ENCODE assay signal across 8 cellular contexts in genomic region chr17:77494664-77495435, GRCh38.
A peak's percentile ranks its signal among the peaks of the same experiment; 100 is the strongest.
DNase-seq lines count a peak whose midpoint lies in the region; ATAC-seq and TF ChIP-seq lines count a peak whose summit lies in the region.

No MANE protein-coding gene starts in this region.

- peak overlapping the region; percentile 40 for H2AK5ac ChIP-seq in neuronal stem cell (ENCODE audit: low read depth, low read length)

- peaks cover 10% of the 10 kb centered on the region for H3K79me1 ChIP-seq in neuronal stem cell (ENCODE audit: low read depth, low read length)

- intact Hi-C loops in Panc1 (cut with micrococcal nuclease; ENCODE audit: unreplicated experiment) = loop anchor here (2.0 to 10.0 kb wide), 2 partner anchors 70 to 164 kb away; no protein-coding TSS in a partner anchor

- peak overlapping the region; percentile 26 for H3K9ac ChIP-seq in neuronal stem cell (ENCODE audit: low read depth, low read length, poor library complexity)

- TF ChIP-seq CTCF in Panc1 (IDR thresholded peaks at IDR 0.05) = peak; percentile 97
- TF ChIP-seq CTCF in fibroblast of pulmonary artery (IDR thresholded peaks at IDR 0.05; ENCODE audit: low read length, missing control alignments) = peak; percentile 90

- H3K9me3 ChIP-seq in Panc1 (ENCODE audit: control insufficient read depth, insufficient read depth, low read depth, low read length) (no peaks in the 10 kb centered on the region), neuronal stem cell (replicated peaks in 1 of 2; ENCODE audit: control insufficient read depth in 2 of 2, insufficient read depth in 1 of 2, low read depth in 1 of 2, low read length in 2 of 2) (peaks cover 0 to 2% of the 10 kb centered on the region in 2 donors)

- no TSS peak for BruUV-seq in Panc1 (replicated peaks; lab: Mats Ljungman, UMichigan)

- H4K8ac ChIP-seq in neuronal stem cell (ENCODE audit: low read depth, low read length) = peak overlapping the region; percentile 7

- CTCF ChIA-PET in Panc1 (lab: Charles Lee) = interaction anchor here (0.5 to 1.2 kb wide), 2 partner anchors 65 to 163 kb away, joined by 3 to 4 read pairs; no protein-coding TSS in a partner anchor

- H2BK120ac ChIP-seq in neuronal stem cell (ENCODE audit: low read depth, low read length) = no peak overlapping the region

- no peak overlapping the region for H2BK5ac ChIP-seq in neuronal stem cell (ENCODE audit: low read length)

- H4K91ac ChIP-seq in neuronal stem cell (ENCODE audit: low read depth, low read length, poor library complexity) = no peak overlapping the region

- H3K27ac ChIP-seq in Panc1 (ENCODE audit: low read length) (no peak overlapping the region; the same call in 1 of the 2 replicates), neuronal stem cell (replicated peaks; ENCODE audit: low read length) (peak overlapping the region; percentile 35)

- H3K14ac ChIP-seq in neuronal stem cell (ENCODE audit: low read length) = no peak overlapping the region

- POLR2A ChIA-PET in Panc1 (lab: Charles Lee) = no interaction called here

- no peak overlapping the region for H2AFZ ChIP-seq in neuronal stem cell (ENCODE audit: low read length)

- H2BK12ac ChIP-seq in neuronal stem cell (ENCODE audit: low read length) = peak overlapping the region; percentile 46

- H3K4me3 ChIP-seq in Panc1 (ENCODE audit: low read depth in 2 of 2, low read length in 2 of 2) (no peak overlapping the region), fibroblast of pulmonary artery (replicated peaks; ENCODE audit: low read depth, low read length) (no peak overlapping the region), neuronal stem cell (ENCODE audit: low read length in 2 of 2) (no peak overlapping the region)

- no peak overlapping the region for H3K4me2 ChIP-seq in neuronal stem cell (ENCODE audit: insufficient read depth, low read length, poor library complexity, severe bottlenecking)

- ATAC-seq in Panc1 = peak; percentile 79
- ATAC-seq in GM18873 (IDR thresholded peaks at IDR 0.05; ENCODE audit: low FRiP score, unreplicated experiment) = no peak

- peak overlapping the region; percentile 46 for H3K18ac ChIP-seq in neuronal stem cell (ENCODE audit: low read length)

- no peak overlapping the region for H2BK15ac ChIP-seq in neuronal stem cell (ENCODE audit: low read length)

- H3K36me3 ChIP-seq in Panc1 (ENCODE audit: control insufficient read depth, insufficient read depth, low read length) (peaks cover 29% of the 10 kb centered on the region), neuronal stem cell (replicated peaks in 1 of 2; ENCODE audit: control insufficient read depth in 2 of 2, insufficient read depth in 2 of 2, low read length in 2 of 2) (peaks cover 56 to 90% of the 10 kb centered on the region in 2 donors)

- H3K23ac ChIP-seq in neuronal stem cell (ENCODE audit: low read depth, low read length, poor library complexity) = peak overlapping the region; percentile 9

- H3K27me3 ChIP-seq in Panc1 (ENCODE audit: control insufficient read depth, insufficient read depth, low read length) = no peaks in the 10 kb centered on the region
- no peaks in the 10 kb centered on the region for H3K27me3 ChIP-seq in neuronal stem cell (ENCODE audit: control insufficient read depth in 3 of 3, insufficient read depth in 3 of 3, low read depth in 1 of 3, low read length in 3 of 3)

- in situ Hi-C loops in Panc1 (cut with HindIII; ENCODE audit: low pct_unique_long_range_greater_than_20kb, low sequenced_read_pairs) = no loop called here

- WGBS in neuronal stem cell (ENCODE audit: extremely low coverage in 2 of 2, insufficient read length in 2 of 2, insufficient replicate concordance in 1 of 2), 2 donors = no CpG with 5 or more reads among the region's 18 CpGs

- H3K4me1 ChIP-seq in Panc1 (ENCODE audit: control insufficient read depth, insufficient read depth, low read length) = peaks cover 9% of the 10 kb centered on the region
- H3K4me1 ChIP-seq in neuronal stem cell (ENCODE audit: control insufficient read depth in 2 of 2, insufficient read depth in 1 of 2, low read depth in 1 of 2, low read length in 2 of 2) = peaks cover 2 to 7% of the 10 kb centered on the region in 2 donors

- DNase-seq in DMS53 treated with DMSO at 0.1 percent for 48 hours (lab: John Stamatoyannopoulos, UW; ENCODE audit: unreplicated experiment) (peak; percentile 13), HK-2 (ENCODE audit: unreplicated experiment) (peak; percentile 80), Panc1 (ENCODE audit: low read depth, low spot score) (peak; percentile 50), activated T-helper 1 cell treated with Interleukin-2 at 50 U/mL for 16 hours (ENCODE audit: low read depth) (peak; percentile 59), fibroblast of pulmonary artery (ENCODE audit: low read depth) (peak; percentile 79), neuronal stem cell (ENCODE audit: low spot score) (peak; percentile 69), superior temporal gyrus (ENCODE audit: extremely low spot score) (peak; percentile 82)

- no peak overlapping the region for H3K4ac ChIP-seq in neuronal stem cell (ENCODE audit: low read length)

Comparison
In these comparisons a context has a peak if more than half of its experiments do, and no peak if none do; other contexts are left out.
1. DNase-seq: peak in every context shown above with its lines; median percentile 82 in superior temporal gyrus; 80 in HK-2; 79 in fibroblast of pulmonary artery; 69 in neuronal stem cell; 59 in activated T-helper 1 cell treated with Interleukin-2 at 50 U/mL for 16 hours; 50 in Panc1; 13 in DMS53 treated with DMSO at 0.1 percent for 48 hours.